Comparison of ENCODE assay signal across 2 cellular contexts in genomic region chr17:46866325-46866724, GRCh38.
A peak's percentile ranks its signal among the peaks of the same experiment; 100 is the strongest.
TF ChIP-seq lines count a peak whose summit lies in the region.

No MANE protein-coding gene starts in this region.

TF ChIP-seq in IMR-90, 13 proteins besides CTCF, POLR2A, EP300 and RAD21:
- TF ChIP-seq RFX5 (IDR thresholded peaks at IDR 0.05; ENCODE audit: low read depth, low read length) (no peak), MAZ (IDR thresholded peaks at IDR 0.05; ENCODE audit: borderline replicate concordance, low read depth, low read length) (no peak), BHLHE40 (IDR thresholded peaks at IDR 0.05; ENCODE audit: low read depth, low read length) (no peak), SMC3 (IDR thresholded peaks at IDR 0.05; ENCODE audit: low read depth, low read length) (no peak), CEBPB (IDR thresholded peaks at IDR 0.05; ENCODE audit: low read depth, low read length) (no peak)

TF ChIP-seq in GM12878, 131 proteins besides CTCF, POLR2A, EP300 and RAD21:
- TF ChIP-seq HDAC2 (IDR thresholded peaks at IDR 0.05) (no peak), ZNF622 (IDR thresholded peaks at IDR 0.05) (no peak), E4F1 (IDR thresholded peaks at IDR 0.05; ENCODE audit: borderline replicate concordance, partially characterized antibody) (peak; percentile 23), CBFB (IDR thresholded peaks at IDR 0.05; ENCODE audit: low read depth) (no peak), CHD4 (IDR thresholded peaks at IDR 0.05) (no peak), SKIL (IDR thresholded peaks at IDR 0.05; ENCODE audit: low read depth, poor library complexity, severe bottlenecking) (no peak), POU2F2 (IDR thresholded peaks at IDR 0.05; ENCODE audit: borderline replicate concordance, low read depth, low read length) (no peak), BCL3 (IDR thresholded peaks at IDR 0.05; ENCODE audit: borderline replicate concordance, insufficient read depth, low read depth, low read length, poor library complexity, severe bottlenecking) (peak; percentile 83), SMAD1 (IDR thresholded peaks at IDR 0.05; ENCODE audit: low read depth, partially characterized antibody) (no peak)
